Comparison of ENCODE assay signal across 29 cellular contexts in the genomic region with DNA sequence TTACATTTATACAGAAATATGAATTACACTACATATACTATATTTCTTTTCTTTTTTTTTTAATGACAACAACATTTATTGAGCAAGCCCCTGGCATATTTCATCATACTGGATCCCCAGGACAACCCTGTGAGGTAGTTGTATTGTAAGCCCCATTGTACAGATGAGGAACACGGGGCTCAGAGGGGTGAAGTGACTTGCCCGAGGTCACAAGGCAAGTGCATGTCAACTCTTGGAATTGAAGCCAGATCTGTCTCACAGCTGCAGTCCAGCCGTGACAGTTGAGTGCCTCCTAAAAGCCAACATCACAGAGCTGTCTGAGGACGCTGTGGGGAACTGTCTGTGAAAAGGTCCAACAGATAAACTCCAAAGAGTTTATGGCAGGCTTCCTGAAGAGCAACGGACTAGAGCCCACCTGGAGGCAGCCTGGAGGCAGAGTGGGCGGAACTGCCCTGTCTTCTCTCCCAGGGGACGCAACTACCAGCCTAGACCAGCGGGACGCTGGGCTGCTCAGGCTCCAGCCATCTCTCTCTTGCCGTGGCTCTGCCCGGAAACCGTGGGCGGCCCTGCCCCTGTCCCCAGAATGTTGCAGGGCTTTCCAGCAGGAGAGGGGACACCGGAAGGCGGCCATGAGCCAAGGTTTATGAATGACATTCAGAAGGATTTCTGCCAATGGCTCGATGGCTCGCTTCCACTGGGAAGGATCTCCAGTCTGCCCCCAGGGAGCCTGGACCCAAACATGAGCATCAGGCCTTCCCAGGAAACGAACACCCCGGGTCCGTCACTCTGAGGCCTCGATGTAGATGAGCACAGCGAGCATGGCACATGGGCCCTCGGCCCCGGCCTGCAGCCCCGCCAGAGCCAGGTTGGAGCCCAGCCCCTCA. TPM values are rescaled to one million over a fixed set of nuclear protein-coding genes. Genes with fewer than 3 reads are reported as not detected.
"Had no signal": no experiment of that assay in that cellular context is flagged by ENCODE, and none has a peak within 500 bp of the region (broad histone marks: within the 10 kb centered on the region; RNA-seq: fewer than 3 reads in every experiment).

No MANE protein-coding gene starts in this region.

- H3K27ac Mint-ChIP-seq: effector memory CD8-positive, alpha-beta T cell; immature natural killer cell; naive thymus-derived CD4-positive, alpha-beta T cell; nephron; neural progenitor cell; stimulated activated effector memory CD8-positive, alpha-beta T cell treated with anti-CD3 and anti-CD28 coated beads, Interleukin-12 subunit alpha, Interleukin-12 subunit beta, amount 100 ng/mL, for 72 hours had no signal

- H3K9me3 ChIP-seq: prostate gland, right atrium auricular region, sigmoid colon, thyroid gland had no signal

- H3K4me1 Mint-ChIP-seq: immature natural killer cell; nephron; neural progenitor cell; stimulated activated effector memory CD8-positive, alpha-beta T cell treated with anti-CD3 and anti-CD28 coated beads, Interleukin-12 subunit alpha, Interleukin-12 subunit beta, amount 100 ng/mL, for 72 hours had no signal

- H3K4me3 Mint-ChIP-seq: effector memory CD8-positive, alpha-beta T cell; immature natural killer cell; naive thymus-derived CD4-positive, alpha-beta T cell; nephron; neural progenitor cell; stimulated activated effector memory CD8-positive, alpha-beta T cell treated with anti-CD3 and anti-CD28 coated beads, Interleukin-12 subunit alpha, Interleukin-12 subunit beta, amount 100 ng/mL, for 72 hours had no signal

- H3K27me3 Mint-ChIP-seq: effector memory CD8-positive, alpha-beta T cell had no signal

- DNase-seq: cortex of kidney; effector memory CD8-positive, alpha-beta T cell; erythroblast; hypothalamus; immature natural killer cell; islet precursor cell; mammary epithelial cell; mesendoderm; midbrain; naive thymus-derived CD4-positive, alpha-beta T cell; nucleus accumbens; sigmoid colon; stimulated activated CD4-positive, alpha-beta T cell treated with anti-CD3 and anti-CD28 coated beads, Interleukin-2, amount 100 ng/mL, for 24 hours; stimulated activated CD4-positive, alpha-beta T cell treated with anti-CD3 and anti-CD28 coated beads, Interleukin-4, amount 100 ng/mL, for 24 hours; stimulated activated naive CD4-positive, alpha-beta T cell treated with Interleukin-2 at 50 U/mL for 16 hours; stomach; thyroid gland; trophoblast cell had no signal

- ATAC-seq: effector memory CD8-positive, alpha-beta T cell; naive thymus-derived CD4-positive, alpha-beta T cell; stimulated activated effector memory CD8-positive, alpha-beta T cell treated with anti-CD3 and anti-CD28 coated beads, Interleukin-12 subunit alpha, Interleukin-12 subunit beta, amount 100 ng/mL, for 72 hours had no signal

- H3K9me3 Mint-ChIP-seq: effector memory CD8-positive, alpha-beta T cell; neural progenitor cell; stimulated activated effector memory CD8-positive, alpha-beta T cell treated with anti-CD3 and anti-CD28 coated beads, Interleukin-12 subunit alpha, Interleukin-12 subunit beta, amount 100 ng/mL, for 72 hours had no signal

- H3K36me3 Mint-ChIP-seq: neural progenitor cell; stimulated activated effector memory CD8-positive, alpha-beta T cell treated with anti-CD3 and anti-CD28 coated beads, Interleukin-12 subunit alpha, Interleukin-12 subunit beta, amount 100 ng/mL, for 72 hours had no signal

- H3K36me3 ChIP-seq: neural progenitor cell, prostate gland, right atrium auricular region, sigmoid colon, stomach, thyroid gland had no signal

- H3K27me3 ChIP-seq: neural progenitor cell, right atrium auricular region, sigmoid colon, stomach, thyroid gland had no signal

- H3K27ac ChIP-seq: neural progenitor cell, prostate gland, right atrium auricular region, sigmoid colon, stomach, thyroid gland had no signal

- H3K4me3 ChIP-seq: neural progenitor cell, prostate gland, right atrium auricular region, sigmoid colon, stomach, thyroid gland had no signal

- H3K4me1 ChIP-seq: neural progenitor cell, prostate gland, right atrium auricular region, stomach, thyroid gland had no signal

RNA-seq across cellular contexts. Expression of a gene that starts 50.1 kb away (rescaled TPM):
- total RNA-seq: dermis microvascular lymphatic vessel endothelial cell; liver; mammary epithelial cell; mucosa of gallbladder; naive thymus-derived CD4-positive, alpha-beta T cell; osteocyte; right atrium auricular region; subcutaneous adipose tissue; urinary bladder had no signal
